30 cellular contexts compared by ENCODE assay signal in the genomic region with DNA sequence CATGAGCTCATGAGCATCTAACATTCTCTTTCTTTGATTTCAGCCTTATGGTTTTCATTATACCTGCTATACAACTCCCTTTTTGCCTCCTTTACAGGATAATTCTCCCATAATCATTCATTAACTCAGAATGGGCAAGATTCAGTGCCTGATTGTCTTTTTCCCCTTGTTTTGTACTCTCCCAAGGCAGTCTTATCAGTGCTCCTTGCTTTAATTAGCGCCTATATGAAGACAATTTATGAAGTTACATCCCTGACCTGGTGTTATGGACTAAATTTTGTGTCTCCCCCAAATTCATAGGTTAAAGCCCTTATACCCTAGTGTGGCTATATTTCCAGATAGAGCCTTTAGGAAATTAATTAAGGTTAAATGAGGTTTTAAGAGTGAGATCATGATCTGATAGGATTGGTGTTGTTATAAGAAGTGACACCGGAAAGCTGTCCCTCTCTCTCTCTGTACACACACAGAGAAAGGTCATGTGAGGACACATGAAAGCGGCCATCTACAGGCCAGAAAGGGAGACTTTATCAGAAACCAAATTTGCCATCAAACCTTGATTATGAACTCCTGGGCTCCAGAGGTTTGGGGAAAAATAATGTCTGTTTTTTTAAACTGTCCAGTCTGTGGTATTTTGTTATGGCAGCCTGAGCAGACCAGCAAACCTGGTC.
"Had no signal": no experiment of that assay in that cellular context is flagged by ENCODE, and none has a peak within 500 bp of the region (broad histone marks: within the 10 kb centered on the region; RNA-seq: fewer than 3 reads in every experiment).

No MANE protein-coding gene starts in this region.

- H3K4me1 ChIP-seq: adrenal gland, body of pancreas, esophagus muscularis mucosa, foreskin keratinocyte, gastrocnemius medialis, heart left ventricle had no signal

- H3K27ac ChIP-seq: adrenal gland, body of pancreas, esophagus muscularis mucosa, foreskin keratinocyte, gastrocnemius medialis, heart left ventricle had no signal

- H3K9me3 ChIP-seq: adrenal gland, body of pancreas, esophagus muscularis mucosa, gastrocnemius medialis, heart left ventricle had no signal

- DNase-seq: activated CD4-positive, alpha-beta memory T cell treated with anti-CD3 and anti-CD28 coated beads for 36 hours; activated CD4-positive, alpha-beta T cell treated with anti-CD3 and anti-CD28 coated beads for 36 hours; activated CD4-positive, alpha-beta T cell treated with anti-CD3 and anti-CD28 coated beads, Interleukin-2, amount 10 ng/mL, durations not matched to agents 24 days and 14 days; activated CD4-positive, CD25-positive, alpha-beta regulatory T cell; activated CD4-positive, CD25-positive, alpha-beta regulatory T cell treated with anti-CD3 and anti-CD28 coated beads, Interleukin-2, amount 50 U/mL, for 72 hours; activated CD8-positive, alpha-beta memory T cell treated with anti-CD3 and anti-CD28 coated beads, Interleukin-2, amount 10 ng/mL, durations not matched to agents 7 days and 5 days; activated CD8-positive, alpha-beta memory T cell treated with anti-CD3 and anti-CD28 coated beads, Interleukin-2, amount 50 U/mL, for 4 hours; activated CD8-positive, alpha-beta T cell treated with anti-CD3 and anti-CD28 coated beads, Interleukin-2, amount 10 ng/mL, durations not matched to agents 7 days and 5 days; activated effector memory CD4-positive, alpha-beta T cell treated with anti-CD3 and anti-CD28 coated beads, Interleukin-2, amount 50 U/mL, for 16 hours; activated naive CD4-positive, alpha-beta T cell treated with anti-CD3 and anti-CD28 coated beads for 36 hours; activated naive CD8-positive, alpha-beta T cell treated with anti-CD3 and anti-CD28 coated beads for 36 hours; activated naive CD8-positive, alpha-beta T cell treated with anti-CD3 and anti-CD28 coated beads, Interleukin-2, amount 50 U/mL, for 24 hours; activated T-cell treated with anti-CD3 and anti-CD28 coated beads, Interleukin-2, amount 50 U/mL, for 1 hour; activated T-cell treated with anti-CD3 and anti-CD28 coated beads, Interleukin-2, amount 50 U/mL, for 48 hours; adrenal gland; amygdala; aorta; body of pancreas; caudate nucleus; cortex of kidney; dermis blood vessel endothelial cell; effector CD4-positive, alpha-beta T cell; effector memory CD8-positive, alpha-beta T cell; erythroblast; foreskin keratinocyte; gastrocnemius medialis; glutamatergic neuron; heart left ventricle; T1000 had no signal

- H3K27me3 ChIP-seq: adrenal gland, body of pancreas, esophagus muscularis mucosa, foreskin keratinocyte, gastrocnemius medialis, heart left ventricle had no signal

- H3K4me3 ChIP-seq: adrenal gland, body of pancreas, esophagus muscularis mucosa, gastrocnemius medialis, heart left ventricle had no signal

- H3K36me3 ChIP-seq: adrenal gland, esophagus muscularis mucosa, gastrocnemius medialis, heart left ventricle had no signal
